ENCODE assay signal across 16 cellular contexts in the genomic region with DNA sequence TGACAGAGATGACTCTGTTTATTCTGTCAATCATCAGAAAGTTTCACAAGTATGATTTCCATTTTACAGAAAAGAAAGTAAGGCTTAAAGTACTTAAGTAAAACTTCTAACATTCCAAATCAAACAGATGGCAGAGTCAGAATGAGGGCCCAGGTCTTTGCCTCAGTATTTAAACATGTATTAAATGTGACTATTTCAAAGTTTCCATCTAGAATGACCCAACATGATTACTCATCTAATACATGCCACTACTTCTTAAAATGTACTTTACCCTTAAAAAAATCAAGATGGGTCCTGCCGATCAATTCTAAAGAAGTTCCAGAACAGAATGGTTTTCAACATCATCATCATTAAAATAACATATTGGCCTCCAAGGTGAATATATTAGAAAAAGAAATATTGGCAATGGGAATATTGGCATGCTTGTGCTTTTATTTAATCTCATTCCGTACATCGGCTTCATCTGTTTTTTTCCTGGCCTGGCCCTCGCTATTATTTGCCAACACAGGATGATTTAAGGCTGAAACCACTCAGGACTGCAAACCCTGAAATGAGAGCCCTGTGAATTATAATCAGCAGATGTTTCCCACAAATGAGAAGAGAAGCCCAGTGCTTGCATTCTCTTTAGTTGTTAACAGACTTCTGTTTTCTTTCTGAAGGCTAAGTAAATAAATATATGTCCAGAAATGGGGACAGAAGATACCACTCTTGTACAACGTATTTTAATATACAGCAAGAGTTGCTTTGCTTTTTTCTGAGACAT.
DNase-seq lines count a peak whose midpoint lies in the region; ATAC-seq and TF ChIP-seq lines count a peak whose summit lies in the region.
"Had no signal": no experiment of that assay in that cellular context is flagged by ENCODE, and none has a peak within 500 bp of the region (broad histone marks: within the 10 kb centered on the region; RNA-seq: fewer than 3 reads in every experiment).

No MANE protein-coding gene starts in this region.

- CTCF ChIA-PET in T-cell (lab: Charles Lee), result interaction anchor here in 1 of 2 donors (0.6 kb wide), 1 partner anchor 336 kb away, joined by 3 read pairs; no protein-coding TSS in a partner anchor

- no peak for TF ChIP-seq CTCF in choroid plexus epithelial cell (conservative IDR thresholded peaks at IDR 0.05; ENCODE audit: low read depth, low read length)

- no peaks in the 10 kb centered on the region for H3K36me3 Mint-ChIP-seq in T-cell

- peaks cover 12 to 14% (median 12%) of the 10 kb centered on the region in 3 donors for H3K4me1 Mint-ChIP-seq in T-cell

- peak; percentile 67 for DNase-seq in NCI-H82 (lab: John Stamatoyannopoulos, UW)
- DNase-seq in NCI-H82 treated with DMSO at 0.1 percent for 48 hours (lab: John Stamatoyannopoulos, UW; ENCODE audit: unreplicated experiment), result no peak
- DNase-seq in choroid plexus epithelial cell (ENCODE audit: low read depth), result peak; percentile 53
- DNase-seq in midbrain (lab: John Stamatoyannopoulos, UW), result peak; percentile 39
- DNase-seq in germinal center (ENCODE audit: low spot score), result no peak
- DNase-seq in T-cell, result no peak
- DNase-seq in stimulated activated naive CD4-positive, alpha-beta T cell (lab: John Stamatoyannopoulos, UW), result no peak
- DNase-seq in RKO (ENCODE audit: low spot score), result no peak
- DNase-seq: activated CD8-positive, alpha-beta T cell treated with anti-CD3 and anti-CD28 coated beads for 36 hours; activated naive CD4-positive, alpha-beta T cell treated with Interleukin-2 at 50 U/mL for 16 hours; left ventricle myocardium inferior; NCI-H1436; SW 1271 had no signal

- H3K27ac Mint-ChIP-seq in T-cell, result no peak overlapping the region
- H3K27ac Mint-ChIP-seq: activated CD8-positive, alpha-beta T cell treated with anti-CD3 and anti-CD28 coated beads for 36 hours had no signal

- POLR2A ChIA-PET in T-cell (lab: Charles Lee), result no interaction called here

- no peaks in the 10 kb centered on the region for H3K9me3 Mint-ChIP-seq in T-cell
- H3K9me3 Mint-ChIP-seq: activated CD8-positive, alpha-beta T cell treated with anti-CD3 and anti-CD28 coated beads for 36 hours had no signal

- no peaks in the 10 kb centered on the region for H3K27me3 Mint-ChIP-seq in T-cell
- H3K27me3 Mint-ChIP-seq: activated CD8-positive, alpha-beta T cell treated with anti-CD3 and anti-CD28 coated beads for 36 hours had no signal

- no peak overlapping the region for H3K4me3 ChIP-seq in choroid plexus epithelial cell (ENCODE audit: low read depth, low read length)
- H3K4me3 ChIP-seq: A549, GM12878 had no signal

- no peak overlapping the region for H3K4me3 Mint-ChIP-seq in T-cell
- H3K4me3 Mint-ChIP-seq: activated CD8-positive, alpha-beta T cell treated with anti-CD3 and anti-CD28 coated beads for 36 hours had no signal

- no peak for ATAC-seq in T-cell (replicated peaks in 1 of 4)
- ATAC-seq: A549; activated CD8-positive, alpha-beta T cell treated with anti-CD3 and anti-CD28 coated beads for 36 hours; GM12878; HepG2 had no signal

Comparison
In these comparisons a context has a peak if more than half of its experiments do, and no peak if none do; other contexts are left out.
1. DNase-seq: peak in NCI-H82 (single experiment), choroid plexus epithelial cell (single experiment) and midbrain (single experiment); none in NCI-H82 treated with DMSO at 0.1 percent for 48 hours (single experiment), germinal center (single experiment), T-cell (0 of 34), stimulated activated naive CD4-positive, alpha-beta T cell (0 of 6) and RKO (single experiment).